Comparison of ENCODE assay signal across 24 cellular contexts in the genomic region with DNA sequence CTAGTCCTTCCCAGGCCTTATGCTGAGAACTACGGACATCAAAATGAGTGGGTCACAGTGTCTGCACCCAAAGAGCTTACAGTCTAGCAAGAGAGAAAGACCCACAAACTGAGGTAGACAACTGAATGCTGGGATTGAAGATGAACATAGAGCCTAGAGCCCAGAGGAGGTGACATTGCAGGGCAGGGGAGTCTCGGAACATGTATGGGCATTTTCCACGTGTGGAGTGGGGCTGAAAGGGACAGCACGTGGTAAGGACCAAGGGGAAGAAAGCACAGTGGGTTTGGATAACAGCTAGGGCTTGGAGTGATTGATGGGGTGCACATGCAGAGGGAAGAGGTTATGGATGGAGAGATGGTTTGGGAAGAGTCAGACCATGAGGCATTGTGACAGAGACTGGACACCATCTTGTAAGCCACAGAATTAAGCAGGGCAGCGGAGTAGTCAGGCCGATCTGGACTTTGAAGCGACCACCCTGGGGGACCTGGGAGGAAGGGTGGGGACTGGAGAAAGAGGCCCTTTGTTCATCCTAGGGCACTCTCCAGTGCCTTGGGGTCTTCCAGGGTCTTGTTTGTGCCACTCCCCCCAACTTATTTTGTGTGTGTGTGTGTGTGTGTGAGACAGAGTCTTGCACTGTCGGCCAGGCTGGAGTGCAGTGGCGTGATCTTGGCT. TPM values are rescaled to one million over a fixed set of nuclear protein-coding genes. Genes with fewer than 3 reads are reported as not detected.
DNase-seq lines count a peak whose midpoint lies in the region; ATAC-seq and TF ChIP-seq lines count a peak whose summit lies in the region.
"Had no signal": no experiment of that assay in that cellular context is flagged by ENCODE, and none has a peak within 500 bp of the region (broad histone marks: within the 10 kb centered on the region; RNA-seq: fewer than 3 reads in every experiment).

No MANE protein-coding gene starts in this region.

- POLR2A ChIA-PET in activated CD8-positive, alpha-beta T cell treated with anti-CD3 and anti-CD28 coated beads, Interleukin-2, amount 10 ng/mL, durations not matched to agents 7 days and 5 days (lab: Charles Lee) = no interaction called here
- POLR2A ChIA-PET in activated CD8-positive, alpha-beta T cell treated with anti-CD3 and anti-CD28 coated beads for 36 hours (lab: Charles Lee) = no interaction called here
- POLR2A ChIA-PET in OCI-LY7 (lab: Charles Lee) = no interaction called here

- H3K27ac Mint-ChIP-seq in activated CD8-positive, alpha-beta T cell treated with anti-CD3 and anti-CD28 coated beads, Interleukin-2, amount 10 ng/mL, durations not matched to agents 7 days and 5 days = no peak overlapping the region
- H3K27ac Mint-ChIP-seq in activated CD8-positive, alpha-beta T cell treated with anti-CD3 and anti-CD28 coated beads for 36 hours = no peak overlapping the region
- H3K27ac Mint-ChIP-seq: activated T-cell treated with anti-CD3 and anti-CD28 coated beads, Interleukin-2, amount 50 U/mL, for 24 hours; CD4-positive, CD25-positive, alpha-beta regulatory T cell; stimulated activated memory B cell treated with anti-CD40 and anti-IgM and Interleukin-4, amounts not matched to agents 10 μg/mL and 1 μg/mL and 100 μg/mL, for 72 hours had no signal

- H3K4me1 Mint-ChIP-seq in activated CD8-positive, alpha-beta T cell treated with anti-CD3 and anti-CD28 coated beads, Interleukin-2, amount 10 ng/mL, durations not matched to agents 7 days and 5 days (ENCODE audit: low read depth) = no peaks in the 10 kb centered on the region
- no peaks in the 10 kb centered on the region for H3K4me1 Mint-ChIP-seq in activated CD8-positive, alpha-beta T cell treated with anti-CD3 and anti-CD28 coated beads for 36 hours (ENCODE audit: low read depth)
- H3K4me1 Mint-ChIP-seq: CD4-positive, CD25-positive, alpha-beta regulatory T cell; stimulated activated memory B cell treated with anti-CD40 and anti-IgM and Interleukin-4, amounts not matched to agents 10 μg/mL and 1 μg/mL and 100 μg/mL, for 72 hours had no signal

- no peaks in the 10 kb centered on the region for H3K27me3 Mint-ChIP-seq in activated CD8-positive, alpha-beta T cell treated with anti-CD3 and anti-CD28 coated beads, Interleukin-2, amount 10 ng/mL, durations not matched to agents 7 days and 5 days (ENCODE audit: low read depth)
- peaks cover under 1% of the 10 kb centered on the region for H3K27me3 Mint-ChIP-seq in activated CD8-positive, alpha-beta T cell treated with anti-CD3 and anti-CD28 coated beads for 36 hours

- H4K20me1 ChIP-seq in OCI-LY7 (ENCODE audit: insufficient read depth, low read length) = no peaks in the 10 kb centered on the region

- no peaks in the 10 kb centered on the region for H3K79me2 ChIP-seq in OCI-LY7 (ENCODE audit: insufficient read depth, low read depth, low read length)

- no peaks in the 10 kb centered on the region for H3K9me3 ChIP-seq in testis
- no peaks in the 10 kb centered on the region for H3K9me3 ChIP-seq in OCI-LY7 (ENCODE audit: low read length)
- H3K9me3 ChIP-seq: mucosa of descending colon, pancreas, upper lobe of left lung had no signal

- H3K27ac ChIP-seq in coronary artery (no peak overlapping the region), testis (no peak overlapping the region), OCI-LY7 (ENCODE audit: low read depth, low read length, poor library complexity, severe bottlenecking) (no peak overlapping the region)
- H3K27ac ChIP-seq: pancreas, upper lobe of left lung had no signal

- H3K4me3 Mint-ChIP-seq in activated CD8-positive, alpha-beta T cell treated with anti-CD3 and anti-CD28 coated beads, Interleukin-2, amount 10 ng/mL, durations not matched to agents 7 days and 5 days = no peak overlapping the region
- H3K4me3 Mint-ChIP-seq in activated CD8-positive, alpha-beta T cell treated with anti-CD3 and anti-CD28 coated beads for 36 hours = no peak overlapping the region
- H3K4me3 Mint-ChIP-seq: activated T-cell treated with anti-CD3 and anti-CD28 coated beads, Interleukin-2, amount 50 U/mL, for 24 hours; CD4-positive, CD25-positive, alpha-beta regulatory T cell; nephron; stimulated activated memory B cell treated with anti-CD40 and anti-IgM and Interleukin-4, amounts not matched to agents 10 μg/mL and 1 μg/mL and 100 μg/mL, for 72 hours had no signal

- H3K36me3 Mint-ChIP-seq in activated CD8-positive, alpha-beta T cell treated with anti-CD3 and anti-CD28 coated beads, Interleukin-2, amount 10 ng/mL, durations not matched to agents 7 days and 5 days (ENCODE audit: low read depth) = no peaks in the 10 kb centered on the region
- no peaks in the 10 kb centered on the region for H3K36me3 Mint-ChIP-seq in activated CD8-positive, alpha-beta T cell treated with anti-CD3 and anti-CD28 coated beads for 36 hours (ENCODE audit: low read depth)
- H3K36me3 Mint-ChIP-seq: CD4-positive, CD25-positive, alpha-beta regulatory T cell; stimulated activated memory B cell treated with anti-CD40 and anti-IgM and Interleukin-4, amounts not matched to agents 10 μg/mL and 1 μg/mL and 100 μg/mL, for 72 hours had no signal

- CTCF ChIA-PET in activated CD8-positive, alpha-beta T cell treated with anti-CD3 and anti-CD28 coated beads, Interleukin-2, amount 10 ng/mL, durations not matched to agents 7 days and 5 days (lab: Charles Lee) = no interaction called here
- CTCF ChIA-PET in activated CD8-positive, alpha-beta T cell treated with anti-CD3 and anti-CD28 coated beads for 36 hours (lab: Charles Lee) = no interaction called here
- CTCF ChIA-PET in OCI-LY7 (lab: Charles Lee; ENCODE audit: unreplicated experiment) = no interaction called here

- no peaks in the 10 kb centered on the region for H3K9me2 ChIP-seq in OCI-LY7 (ENCODE audit: insufficient read depth, low read length)

- BruUV-seq in OCI-LY7 (replicated peaks; lab: Mats Ljungman, UMichigan) = no TSS peak

- intact Hi-C loops in activated CD8-positive, alpha-beta T cell treated with anti-CD3 and anti-CD28 coated beads for 36 hours (cut with micrococcal nuclease) = no loop called here
- intact Hi-C loops in testis (cut with DNase I; ENCODE audit: low total_unique reads) (no loop called here), OCI-LY7 (cut with micrococcal nuclease; ENCODE audit: unreplicated experiment) (no loop called here)

- no peak for ATAC-seq in activated CD8-positive, alpha-beta T cell treated with anti-CD3 and anti-CD28 coated beads, Interleukin-2, amount 10 ng/mL, durations not matched to agents 7 days and 5 days
- no peak for ATAC-seq in activated CD8-positive, alpha-beta T cell treated with anti-CD3 and anti-CD28 coated beads for 36 hours
- ATAC-seq in GM18868 (IDR thresholded peaks at IDR 0.05; ENCODE audit: unreplicated experiment) = no peak
- ATAC-seq: mucosa of descending colon; pancreas; stimulated activated memory B cell treated with anti-CD40 and anti-IgM and Interleukin-4, amounts not matched to agents 10 μg/mL and 1 μg/mL and 100 μg/mL, for 72 hours had no signal

- no peak for TF ChIP-seq CTCF in activated CD8-positive, alpha-beta T cell treated with anti-CD3 and anti-CD28 coated beads for 36 hours (IDR thresholded peaks at IDR 0.05)
- TF ChIP-seq CTCF in coronary artery (IDR thresholded peaks at IDR 0.05) (no peak), testis (IDR thresholded peaks at IDR 0.05) (no peak), OCI-LY7 (conservative IDR thresholded peaks at IDR 0.05; ENCODE audit: low read length) (no peak)

- 91 to 96% methylated on average over 9 of the region's 9 CpGs for WGBS in testis, 2 donors

- H3K4me1 ChIP-seq in testis (peaks cover 14% of the 10 kb centered on the region), OCI-LY7 (ENCODE audit: insufficient read depth, low read length, poor library complexity, severe bottlenecking) (no peaks in the 10 kb centered on the region)
- H3K4me1 ChIP-seq: pancreas had no signal

- H3K27me3 ChIP-seq in testis = no peaks in the 10 kb centered on the region
- H3K27me3 ChIP-seq: pancreas, upper lobe of left lung had no signal

- no peak overlapping the region for H3K4me2 ChIP-seq in OCI-LY7 (ENCODE audit: low read length)

- DNase-seq in activated CD8-positive, alpha-beta T cell treated with anti-CD3 and anti-CD28 coated beads, Interleukin-2, amount 10 ng/mL, durations not matched to agents 7 days and 5 days = peak; percentile 9
- DNase-seq in activated CD8-positive, alpha-beta T cell treated with anti-CD3 and anti-CD28 coated beads for 36 hours = no peak
- peak; percentile 58 for DNase-seq in coronary artery (ENCODE audit: low spot score)
- DNase-seq in mucosa of gallbladder (ENCODE audit: low spot score) = peak; percentile 2
- peak; percentile 0 for DNase-seq in testis
- no peak for DNase-seq in OCI-LY7 (ENCODE audit: low spot score)
- no peak for DNase-seq in NCI-H1417 treated with DMSO at 0.1 percent for 48 hours (lab: John Stamatoyannopoulos, UW)
- DNase-seq: 8988T; activated CD4-positive, alpha-beta T cell treated with anti-CD3 and anti-CD28 coated beads for 1 hour; Calu3; CD4-positive, CD25-positive, alpha-beta regulatory T cell; DMS79 treated with DMSO at 0.1 percent for 48 hours; foreskin melanocyte; GDM1; IMR-90; mucosa of descending colon; SHP77 treated with DMSO at 0.1 percent for 48 hours; T-helper 2 cell; upper lobe of left lung had no signal

- H3K36me3 ChIP-seq in testis (ENCODE audit: low read depth, missing control alignments) = no peaks in the 10 kb centered on the region
- H3K36me3 ChIP-seq in OCI-LY7 (ENCODE audit: insufficient read depth, low read length) = no peaks in the 10 kb centered on the region
- H3K36me3 ChIP-seq: pancreas, upper lobe of left lung had no signal

- H3K4me3 ChIP-seq in coronary artery (no peak overlapping the region), testis (no peak overlapping the region), OCI-LY7 (ENCODE audit: low read depth, low read length, poor library complexity, severe bottlenecking) (no peak overlapping the region)
- H3K4me3 ChIP-seq: mucosa of descending colon, pancreas, upper lobe of left lung had no signal

- no peak for TF ChIP-seq POLR2A in testis (IDR thresholded peaks at IDR 0.05)

- no peaks in the 10 kb centered on the region for H3K9me3 Mint-ChIP-seq in activated CD8-positive, alpha-beta T cell treated with anti-CD3 and anti-CD28 coated beads, Interleukin-2, amount 10 ng/mL, durations not matched to agents 7 days and 5 days (ENCODE audit: insufficient read depth)
- no peaks in the 10 kb centered on the region for H3K9me3 Mint-ChIP-seq in activated CD8-positive, alpha-beta T cell treated with anti-CD3 and anti-CD28 coated beads for 36 hours
- H3K9me3 Mint-ChIP-seq: activated T-cell treated with anti-CD3 and anti-CD28 coated beads, Interleukin-2, amount 50 U/mL, for 24 hours; nephron; stimulated activated memory B cell treated with anti-CD40 and anti-IgM and Interleukin-4, amounts not matched to agents 10 μg/mL and 1 μg/mL and 100 μg/mL, for 72 hours had no signal

- H2AFZ ChIP-seq in OCI-LY7 (ENCODE audit: low read length) = no peak overlapping the region

RNA-seq across cellular contexts. Expression of a gene that starts 47.5 kb away (rescaled TPM):
- under 1 TPM; 0.21 to 0.23 TPM for total RNA-seq in activated CD8-positive, alpha-beta T cell treated with anti-CD3 and anti-CD28 coated beads, Interleukin-2, amount 10 ng/mL, durations not matched to agents 7 days and 5 days
- total RNA-seq in activated CD8-positive, alpha-beta T cell treated with anti-CD3 and anti-CD28 coated beads for 36 hours = under 1 TPM; 0.38 to 0.47 TPM
- 30.6 TPM for total RNA-seq in mucosa of gallbladder
- 10 to 100 TPM; 18.3 to 29.4 TPM for total RNA-seq in testis
- 20.2 TPM for polyA plus RNA-seq in testis (ENCODE audit: insufficient read depth, low read depth, low replicate concordance)
- not detected in 2 replicates for total RNA-seq in OCI-LY7 (2014; rRNA removed; shearing (Covaris generic))
- 0.10 and 0.11 TPM in 2 replicates for total RNA-seq in OCI-LY7 (2022)
- polyA plus RNA-seq: CD4-positive, CD25-positive, alpha-beta regulatory T cell had no signal

Comparison
In these comparisons a context has a peak if more than half of its experiments do, and no peak if none do; other contexts are left out.
1. DNase-seq: peak in activated CD8-positive, alpha-beta T cell treated with anti-CD3 and anti-CD28 coated beads, Interleukin-2, amount 10 ng/mL, durations not matched to agents 7 days and 5 days (single experiment), coronary artery (single experiment), mucosa of gallbladder (single experiment) and testis (single experiment); none in activated CD8-positive, alpha-beta T cell treated with anti-CD3 and anti-CD28 coated beads for 36 hours (single experiment), OCI-LY7 (single experiment) and NCI-H1417 treated with DMSO at 0.1 percent for 48 hours (single experiment).
2. RNA of a gene that starts 47.5 kb away (total RNA-seq): 30.6 TPM in mucosa of gallbladder (single experiment) and 18.3 to 29.4 TPM in testis; 0.38 to 0.47 TPM in activated CD8-positive, alpha-beta T cell treated with anti-CD3 and anti-CD28 coated beads for 36 hours, 0.21 to 0.23 TPM in activated CD8-positive, alpha-beta T cell treated with anti-CD3 and anti-CD28 coated beads, Interleukin-2, amount 10 ng/mL, durations not matched to agents 7 days and 5 days and 0.10 to 0.11 TPM in OCI-LY7; every median in the first group is over 10 times any median in the second.